Comparison of ENCODE assay signal across 9 cellular contexts in genomic region chr14:96104469-96105057, GRCh38.
DNase-seq lines count a peak whose midpoint lies in the region; ATAC-seq and TF ChIP-seq lines count a peak whose summit lies in the region.
"Had no signal": no experiment of that assay in that cellular context is flagged by ENCODE, and none has a peak within 500 bp of the region (broad histone marks: within the 10 kb centered on the region; RNA-seq: fewer than 3 reads in every experiment).

No MANE protein-coding gene starts in this region.

- TF ChIP-seq CTCF in AG09319 (IDR thresholded peaks at IDR 0.05; ENCODE audit: low read depth, low read length) (no peak), cardiac fibroblast (IDR thresholded peaks at IDR 0.05; ENCODE audit: low read depth, low read length) (no peak), lung (IDR thresholded peaks at IDR 0.05; ENCODE audit: control extremely low read depth, extremely low read depth) (no peak)

- no peaks in the 10 kb centered on the region for H3K36me3 ChIP-seq in lung (ENCODE audit: control insufficient read depth in 2 of 2, insufficient read depth in 2 of 2, low read length in 2 of 2)

- no peak overlapping the region for H3K4me3 ChIP-seq in cardiac fibroblast (replicated peaks in 1 of 2; ENCODE audit: low read depth in 2 of 2, low read length in 2 of 2)
- H3K4me3 ChIP-seq in lung: no peak overlapping the region

- peaks cover 0 to 2% of the 10 kb centered on the region in 2 donors for H3K4me1 ChIP-seq in lung (ENCODE audit: control insufficient read depth in 2 of 2, insufficient read depth in 2 of 2, low read length in 2 of 2)

- 61 to 62% methylated on average over 19 of the region's 19 CpGs for WGBS in lung, 2 donors

- peak; percentile 56 for ATAC-seq in lung (ENCODE audit: insufficient read depth, low FRiP score)

- H3K9me3 ChIP-seq in lung (ENCODE audit: control insufficient read depth in 2 of 2, insufficient read depth in 1 of 2, low read length in 1 of 2): no peaks in the 10 kb centered on the region

- H3K27me3 ChIP-seq in lung (ENCODE audit: control insufficient read depth, insufficient read depth): no peaks in the 10 kb centered on the region

- peak; percentile 99 for DNase-seq in AG09319 (ENCODE audit: extremely low read depth, low read depth)
- DNase-seq in HuH-7.5 (ENCODE audit: low spot score): peak; percentile 55
- DNase-seq in cardiac fibroblast (ENCODE audit: low read depth in 2 of 2): peak; percentile 94 to 96
- DNase-seq in lung (ENCODE audit: low spot score): peak; percentile 80
- no peak for DNase-seq in NOMO-1 treated with dmso at 0.1 percent for 144 hours (lab: John Stamatoyannopoulos, UW; ENCODE audit: unreplicated experiment)
- no peak for DNase-seq in cortex of kidney (lab: John Stamatoyannopoulos, UW)
- no peak for DNase-seq in GDM1 (lab: John Stamatoyannopoulos, UW)
- DNase-seq in NCI-H1694 treated with DMSO at 0.1 percent for 48 hours (lab: John Stamatoyannopoulos, UW): no peak
- DNase-seq: caudate nucleus had no signal

- H3K27ac ChIP-seq in lung (ENCODE audit: low read depth in 1 of 2, low read length in 1 of 2): peak overlapping the region in 1 of 2 donors; percentile 43

Comparison
In these comparisons a context has a peak if more than half of its experiments do, and no peak if none do; other contexts are left out.
1. DNase-seq: peak in AG09319 (single experiment), HuH-7.5 (single experiment), cardiac fibroblast (2 of 2) and lung (single experiment); none in NOMO-1 treated with dmso at 0.1 percent for 144 hours (single experiment), cortex of kidney (single experiment), GDM1 (single experiment) and NCI-H1694 treated with DMSO at 0.1 percent for 48 hours (single experiment).